Comparison of ENCODE assay signal across 8 cellular contexts in genomic region chrX:14528629-14529287, GRCh38. TPM values are rescaled to one million over a fixed set of nuclear protein-coding genes. Genes with fewer than 3 reads are reported as not detected.
DNase-seq lines count a peak whose midpoint lies in the region; ATAC-seq and TF ChIP-seq lines count a peak whose summit lies in the region.

No MANE protein-coding gene starts in this region.

- H3K27ac ChIP-seq in VCaP (no peak overlapping the region), lower lobe of right lung (no peak overlapping the region)

- H3K4me1 Mint-ChIP-seq in stimulated activated effector memory CD8-positive, alpha-beta T cell treated with anti-CD3 and anti-CD28 coated beads, Interleukin-12 subunit alpha, Interleukin-12 subunit beta, amount 100 ng/mL, for 72 hours, result no peaks in the 10 kb centered on the region

- H3K27ac Mint-ChIP-seq in stimulated activated effector memory CD8-positive, alpha-beta T cell treated with anti-CD3 and anti-CD28 coated beads, Interleukin-12 subunit alpha, Interleukin-12 subunit beta, amount 100 ng/mL, for 72 hours, result no peak overlapping the region

- H3K4me3 Mint-ChIP-seq in stimulated activated effector memory CD8-positive, alpha-beta T cell treated with anti-CD3 and anti-CD28 coated beads, Interleukin-12 subunit alpha, Interleukin-12 subunit beta, amount 100 ng/mL, for 72 hours, result no peak overlapping the region

- no peaks in the 10 kb centered on the region for H3K27me3 ChIP-seq in lower lobe of right lung (ENCODE audit: low read depth)

- DNase-seq in AG09319 (ENCODE audit: extremely low read depth, low read depth) (no peak), NCI-H1105 treated with DMSO at 0.1 percent for 48 hours (lab: John Stamatoyannopoulos, UW) (peak; percentile 64), ecto neural progenitor cell (ENCODE audit: low spot score) (peak; percentile 77), lower lobe of right lung (peak; percentile 32)
- DNase-seq in stimulated activated effector memory CD8-positive, alpha-beta T cell treated with anti-CD3 and anti-CD28 coated beads, Interleukin-12 subunit alpha, Interleukin-12 subunit beta, amount 100 ng/mL, for 72 hours (ENCODE audit: low spot score in 2 of 2), result peak; percentile 2 to 59
- no peak for DNase-seq in effector CD8-positive, alpha-beta T cell (lab: John Stamatoyannopoulos, UW)

- H3K4me3 ChIP-seq in lower lobe of right lung, result no peak overlapping the region

- intact Hi-C loops in lower lobe of right lung (cut with DNase I), result no loop called here

- H3K9me3 Mint-ChIP-seq in stimulated activated effector memory CD8-positive, alpha-beta T cell treated with anti-CD3 and anti-CD28 coated beads, Interleukin-12 subunit alpha, Interleukin-12 subunit beta, amount 100 ng/mL, for 72 hours, result no peaks in the 10 kb centered on the region

- no peaks in the 10 kb centered on the region for H3K36me3 ChIP-seq in lower lobe of right lung

- H3K36me3 Mint-ChIP-seq in stimulated activated effector memory CD8-positive, alpha-beta T cell treated with anti-CD3 and anti-CD28 coated beads, Interleukin-12 subunit alpha, Interleukin-12 subunit beta, amount 100 ng/mL, for 72 hours, result no peaks in the 10 kb centered on the region

- H3K4me1 ChIP-seq in lower lobe of right lung, result no peaks in the 10 kb centered on the region

- no peaks in the 10 kb centered on the region for H3K9me3 ChIP-seq in lower lobe of right lung

- TF ChIP-seq CTCF in AG09319 (IDR thresholded peaks at IDR 0.05; ENCODE audit: low read depth, low read length), result peak; percentile 38
- TF ChIP-seq CTCF in VCaP (conservative IDR thresholded peaks at IDR 0.05), result peak; percentile 73
- peak; percentile 31 for TF ChIP-seq CTCF in lower lobe of right lung (IDR thresholded peaks at IDR 0.05)

- ATAC-seq in GM18502 (IDR thresholded peaks at IDR 0.05; ENCODE audit: poor library complexity, unreplicated experiment), result peak; percentile 57
- peak in 1 of 2 donors; percentile 49 for ATAC-seq in lower lobe of right lung
- ATAC-seq in stimulated activated effector memory CD8-positive, alpha-beta T cell treated with anti-CD3 and anti-CD28 coated beads, Interleukin-12 subunit alpha, Interleukin-12 subunit beta, amount 100 ng/mL, for 72 hours, result no peak

RNA-seq across cellular contexts. Expression of gene GLRA2, which starts 0.6 kb away (rescaled TPM):
- not detected for total RNA-seq in lower lobe of right lung

Comparison
In these comparisons a context has a peak if more than half of its experiments do, and no peak if none do; other contexts are left out.
1. DNase-seq: peak in NCI-H1105 treated with DMSO at 0.1 percent for 48 hours (single experiment), ecto neural progenitor cell (single experiment), lower lobe of right lung (single experiment) and stimulated activated effector memory CD8-positive, alpha-beta T cell treated with anti-CD3 and anti-CD28 coated beads, Interleukin-12 subunit alpha, Interleukin-12 subunit beta, amount 100 ng/mL, for 72 hours (2 of 2); none in AG09319 (single experiment) and effector CD8-positive, alpha-beta T cell (single experiment).
2. Peak in every context shown above with its lines, with median percentiles within 50 percentile points of each other: CTCF ChIP-seq.